1 cellular context compared by ENCODE assay signal in the genomic region with DNA sequence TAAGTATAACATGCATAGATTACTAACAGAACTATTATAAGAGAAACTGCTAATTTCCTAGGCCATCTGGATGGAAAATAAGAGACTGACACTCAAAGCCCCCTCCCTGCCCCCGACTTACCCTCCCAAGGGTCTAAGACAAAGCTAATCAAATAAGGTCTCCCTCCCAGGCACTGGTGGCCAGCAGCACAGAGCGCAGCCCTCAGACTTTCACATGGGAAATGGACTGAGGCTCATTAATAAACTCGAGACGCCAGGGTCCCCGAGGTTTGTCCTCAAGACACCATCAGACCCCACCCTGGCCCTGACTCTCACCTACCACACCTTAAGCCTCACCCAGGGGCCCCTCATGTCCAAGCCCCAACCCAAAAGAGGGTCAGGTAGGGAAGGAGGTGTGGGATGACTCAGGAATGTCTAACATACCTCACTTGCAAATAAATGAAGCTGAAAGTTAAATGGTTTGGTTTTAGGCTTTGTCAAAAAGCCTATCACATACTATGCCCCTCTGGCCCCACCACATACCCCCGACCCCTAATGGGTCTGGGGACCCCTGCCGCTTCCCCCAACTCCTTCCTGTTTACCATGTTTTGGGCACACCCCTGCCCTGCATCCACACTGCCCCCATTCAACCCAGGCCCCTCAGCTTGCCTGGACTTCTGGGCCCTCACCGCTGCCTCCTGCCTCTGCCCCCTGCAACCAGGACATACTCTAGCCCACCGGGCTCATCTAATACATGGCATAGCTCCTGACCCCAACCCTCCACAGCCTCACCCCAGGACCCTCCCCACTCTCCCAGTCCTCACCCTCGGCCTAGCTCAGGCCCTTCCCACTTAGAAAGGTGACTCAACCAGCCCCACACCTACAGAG.
TF ChIP-seq lines count a peak whose summit lies in the region.

No MANE protein-coding gene starts in this region.

TF ChIP-seq in liver, 16 proteins besides CTCF, POLR2A, EP300 and RAD21:
- TF ChIP-seq, protein P1, sequence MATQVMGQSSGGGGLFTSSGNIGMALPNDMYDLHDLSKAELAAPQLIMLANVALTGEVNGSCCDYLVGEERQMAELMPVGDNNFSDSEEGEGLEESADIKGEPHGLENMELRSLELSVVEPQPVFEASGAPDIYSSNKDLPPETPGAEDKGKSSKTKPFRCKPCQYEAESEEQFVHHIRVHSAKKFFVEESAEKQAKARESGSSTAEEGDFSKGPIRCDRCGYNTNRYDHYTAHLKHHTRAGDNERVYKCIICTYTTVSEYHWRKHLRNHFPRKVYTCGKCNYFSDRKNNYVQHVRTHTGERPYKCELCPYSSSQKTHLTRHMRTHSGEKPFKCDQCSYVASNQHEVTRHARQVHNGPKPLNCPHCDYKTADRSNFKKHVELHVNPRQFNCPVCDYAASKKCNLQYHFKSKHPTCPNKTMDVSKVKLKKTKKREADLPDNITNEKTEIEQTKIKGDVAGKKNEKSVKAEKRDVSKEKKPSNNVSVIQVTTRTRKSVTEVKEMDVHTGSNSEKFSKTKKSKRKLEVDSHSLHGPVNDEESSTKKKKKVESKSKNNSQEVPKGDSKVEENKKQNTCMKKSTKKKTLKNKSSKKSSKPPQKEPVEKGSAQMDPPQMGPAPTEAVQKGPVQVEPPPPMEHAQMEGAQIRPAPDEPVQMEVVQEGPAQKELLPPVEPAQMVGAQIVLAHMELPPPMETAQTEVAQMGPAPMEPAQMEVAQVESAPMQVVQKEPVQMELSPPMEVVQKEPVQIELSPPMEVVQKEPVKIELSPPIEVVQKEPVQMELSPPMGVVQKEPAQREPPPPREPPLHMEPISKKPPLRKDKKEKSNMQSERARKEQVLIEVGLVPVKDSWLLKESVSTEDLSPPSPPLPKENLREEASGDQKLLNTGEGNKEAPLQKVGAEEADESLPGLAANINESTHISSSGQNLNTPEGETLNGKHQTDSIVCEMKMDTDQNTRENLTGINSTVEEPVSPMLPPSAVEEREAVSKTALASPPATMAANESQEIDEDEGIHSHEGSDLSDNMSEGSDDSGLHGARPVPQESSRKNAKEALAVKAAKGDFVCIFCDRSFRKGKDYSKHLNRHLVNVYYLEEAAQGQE (IDR thresholded peaks at IDR 0.05) = no peak
- no peak for TF ChIP-seq FOXA1 (IDR thresholded peaks at IDR 0.05)
- TF ChIP-seq, protein P2, sequence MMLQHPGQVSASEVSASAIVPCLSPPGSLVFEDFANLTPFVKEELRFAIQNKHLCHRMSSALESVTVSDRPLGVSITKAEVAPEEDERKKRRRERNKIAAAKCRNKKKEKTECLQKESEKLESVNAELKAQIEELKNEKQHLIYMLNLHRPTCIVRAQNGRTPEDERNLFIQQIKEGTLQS (IDR thresholded peaks at IDR 0.05) = no peak
